ENCODE assay signal across 1 cellular context in the genomic region with DNA sequence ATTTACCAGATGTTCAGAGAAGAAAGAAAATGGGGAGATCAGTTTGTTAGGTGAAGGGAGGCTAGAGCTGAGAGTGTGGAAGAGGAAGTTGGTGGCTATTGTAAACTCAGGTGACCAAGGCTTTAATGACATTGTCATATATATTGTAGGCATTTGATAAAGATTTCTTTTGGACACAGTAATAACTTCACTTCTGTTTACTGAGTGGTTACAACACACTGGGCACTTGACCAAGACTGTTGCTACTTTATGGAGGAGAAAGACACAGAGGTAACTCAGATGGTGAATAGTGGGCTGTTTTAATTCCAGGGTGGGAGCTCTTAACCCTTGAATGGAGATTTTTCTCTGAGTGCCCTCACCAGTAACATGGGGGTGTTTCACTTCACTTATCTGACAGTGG.
TF ChIP-seq lines count a peak whose summit lies in the region.

No MANE protein-coding gene starts in this region.

TF ChIP-seq in GM23338, 12 proteins besides CTCF, POLR2A, EP300 and RAD21:
- TF ChIP-seq, protein P1, sequence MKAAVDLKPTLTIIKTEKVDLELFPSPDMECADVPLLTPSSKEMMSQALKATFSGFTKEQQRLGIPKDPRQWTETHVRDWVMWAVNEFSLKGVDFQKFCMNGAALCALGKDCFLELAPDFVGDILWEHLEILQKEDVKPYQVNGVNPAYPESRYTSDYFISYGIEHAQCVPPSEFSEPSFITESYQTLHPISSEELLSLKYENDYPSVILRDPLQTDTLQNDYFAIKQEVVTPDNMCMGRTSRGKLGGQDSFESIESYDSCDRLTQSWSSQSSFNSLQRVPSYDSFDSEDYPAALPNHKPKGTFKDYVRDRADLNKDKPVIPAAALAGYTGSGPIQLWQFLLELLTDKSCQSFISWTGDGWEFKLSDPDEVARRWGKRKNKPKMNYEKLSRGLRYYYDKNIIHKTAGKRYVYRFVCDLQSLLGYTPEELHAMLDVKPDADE (IDR thresholded peaks at IDR 0.05), result no peak
- TF ChIP-seq POLR2AphosphoS5 (IDR thresholded peaks at IDR 0.05; ENCODE audit: low read depth) (no peak), EZH2phosphoT487 (IDR thresholded peaks at IDR 0.05; ENCODE audit: unreplicated experiment) (no peak)
